Comparison of ENCODE assay signal across 1 cellular context in the genomic region with DNA sequence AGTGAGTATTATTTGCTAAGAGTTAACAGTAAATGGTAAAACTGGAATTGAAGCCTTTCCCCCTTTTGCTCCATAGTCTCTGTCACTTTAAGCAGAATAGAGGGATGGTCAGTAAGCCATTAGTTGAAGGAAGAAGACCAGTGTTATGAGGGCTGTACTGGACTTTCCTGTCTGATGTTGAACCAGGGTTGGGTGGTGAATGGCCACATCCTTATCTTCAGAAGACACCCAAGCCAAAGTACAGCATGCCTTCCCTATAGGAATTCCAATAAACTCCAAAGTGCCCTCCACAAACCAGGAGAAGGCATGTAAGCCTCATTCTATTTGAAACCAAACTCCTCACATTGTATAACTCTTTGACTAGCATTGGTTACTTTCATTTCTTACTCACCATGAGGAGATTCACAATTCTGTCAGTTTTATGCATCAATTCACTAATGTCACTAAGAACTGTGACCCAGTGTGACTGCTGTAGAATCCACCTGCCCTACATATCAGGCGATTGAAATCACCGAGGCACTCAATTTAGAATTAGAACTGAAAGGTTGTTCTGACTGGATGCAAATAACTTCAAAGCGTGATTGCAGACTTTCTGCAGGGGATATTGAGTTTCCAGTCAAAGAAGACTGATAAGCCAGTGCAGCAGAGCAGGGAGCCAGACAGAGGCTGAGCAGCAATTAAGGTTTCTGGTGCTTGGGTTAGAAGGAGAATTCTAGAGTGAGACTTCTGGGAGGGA.
TF ChIP-seq lines count a peak whose summit lies in the region.

No MANE protein-coding gene starts in this region.

TF ChIP-seq in GM12878, 131 proteins besides CTCF, POLR2A, EP300 and RAD21 (continued from another document and continues in another):
- TF ChIP-seq, protein P1, sequence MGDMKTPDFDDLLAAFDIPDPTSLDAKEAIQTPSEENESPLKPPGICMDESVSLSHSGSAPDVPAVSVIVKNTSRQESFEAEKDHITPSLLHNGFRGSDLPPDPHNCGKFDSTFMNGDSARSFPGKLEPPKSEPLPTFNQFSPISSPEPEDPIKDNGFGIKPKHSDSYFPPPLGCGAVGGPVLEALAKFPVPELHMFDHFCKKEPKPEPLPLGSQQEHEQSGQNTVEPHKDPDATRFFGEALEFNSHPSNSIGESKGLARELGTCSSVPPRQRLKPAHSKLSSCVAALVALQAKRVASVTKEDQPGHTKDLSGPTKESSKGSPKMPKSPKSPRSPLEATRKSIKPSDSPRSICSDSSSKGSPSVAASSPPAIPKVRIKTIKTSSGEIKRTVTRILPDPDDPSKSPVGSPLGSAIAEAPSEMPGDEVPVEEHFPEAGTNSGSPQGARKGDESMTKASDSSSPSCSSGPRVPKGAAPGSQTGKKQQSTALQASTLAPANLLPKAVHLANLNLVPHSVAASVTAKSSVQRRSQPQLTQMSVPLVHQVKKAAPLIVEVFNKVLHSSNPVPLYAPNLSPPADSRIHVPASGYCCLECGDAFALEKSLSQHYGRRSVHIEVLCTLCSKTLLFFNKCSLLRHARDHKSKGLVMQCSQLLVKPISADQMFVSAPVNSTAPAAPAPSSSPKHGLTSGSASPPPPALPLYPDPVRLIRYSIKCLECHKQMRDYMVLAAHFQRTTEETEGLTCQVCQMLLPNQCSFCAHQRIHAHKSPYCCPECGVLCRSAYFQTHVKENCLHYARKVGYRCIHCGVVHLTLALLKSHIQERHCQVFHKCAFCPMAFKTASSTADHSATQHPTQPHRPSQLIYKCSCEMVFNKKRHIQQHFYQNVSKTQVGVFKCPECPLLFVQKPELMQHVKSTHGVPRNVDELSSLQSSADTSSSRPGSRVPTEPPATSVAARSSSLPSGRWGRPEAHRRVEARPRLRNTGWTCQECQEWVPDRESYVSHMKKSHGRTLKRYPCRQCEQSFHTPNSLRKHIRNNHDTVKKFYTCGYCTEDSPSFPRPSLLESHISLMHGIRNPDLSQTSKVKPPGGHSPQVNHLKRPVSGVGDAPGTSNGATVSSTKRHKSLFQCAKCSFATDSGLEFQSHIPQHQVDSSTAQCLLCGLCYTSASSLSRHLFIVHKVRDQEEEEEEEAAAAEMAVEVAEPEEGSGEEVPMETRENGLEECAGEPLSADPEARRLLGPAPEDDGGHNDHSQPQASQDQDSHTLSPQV (IDR thresholded peaks at IDR 0.05) = no peak
- TF ChIP-seq, protein P2, sequence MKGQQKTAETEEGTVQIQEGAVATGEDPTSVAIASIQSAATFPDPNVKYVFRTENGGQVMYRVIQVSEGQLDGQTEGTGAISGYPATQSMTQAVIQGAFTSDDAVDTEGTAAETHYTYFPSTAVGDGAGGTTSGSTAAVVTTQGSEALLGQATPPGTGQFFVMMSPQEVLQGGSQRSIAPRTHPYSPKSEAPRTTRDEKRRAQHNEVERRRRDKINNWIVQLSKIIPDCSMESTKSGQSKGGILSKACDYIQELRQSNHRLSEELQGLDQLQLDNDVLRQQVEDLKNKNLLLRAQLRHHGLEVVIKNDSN (IDR thresholded peaks at IDR 0.05; ENCODE audit: borderline replicate concordance, extremely low read length, insufficient read depth, low read depth, low read length) = no peak
- TF ChIP-seq, protein P3, sequence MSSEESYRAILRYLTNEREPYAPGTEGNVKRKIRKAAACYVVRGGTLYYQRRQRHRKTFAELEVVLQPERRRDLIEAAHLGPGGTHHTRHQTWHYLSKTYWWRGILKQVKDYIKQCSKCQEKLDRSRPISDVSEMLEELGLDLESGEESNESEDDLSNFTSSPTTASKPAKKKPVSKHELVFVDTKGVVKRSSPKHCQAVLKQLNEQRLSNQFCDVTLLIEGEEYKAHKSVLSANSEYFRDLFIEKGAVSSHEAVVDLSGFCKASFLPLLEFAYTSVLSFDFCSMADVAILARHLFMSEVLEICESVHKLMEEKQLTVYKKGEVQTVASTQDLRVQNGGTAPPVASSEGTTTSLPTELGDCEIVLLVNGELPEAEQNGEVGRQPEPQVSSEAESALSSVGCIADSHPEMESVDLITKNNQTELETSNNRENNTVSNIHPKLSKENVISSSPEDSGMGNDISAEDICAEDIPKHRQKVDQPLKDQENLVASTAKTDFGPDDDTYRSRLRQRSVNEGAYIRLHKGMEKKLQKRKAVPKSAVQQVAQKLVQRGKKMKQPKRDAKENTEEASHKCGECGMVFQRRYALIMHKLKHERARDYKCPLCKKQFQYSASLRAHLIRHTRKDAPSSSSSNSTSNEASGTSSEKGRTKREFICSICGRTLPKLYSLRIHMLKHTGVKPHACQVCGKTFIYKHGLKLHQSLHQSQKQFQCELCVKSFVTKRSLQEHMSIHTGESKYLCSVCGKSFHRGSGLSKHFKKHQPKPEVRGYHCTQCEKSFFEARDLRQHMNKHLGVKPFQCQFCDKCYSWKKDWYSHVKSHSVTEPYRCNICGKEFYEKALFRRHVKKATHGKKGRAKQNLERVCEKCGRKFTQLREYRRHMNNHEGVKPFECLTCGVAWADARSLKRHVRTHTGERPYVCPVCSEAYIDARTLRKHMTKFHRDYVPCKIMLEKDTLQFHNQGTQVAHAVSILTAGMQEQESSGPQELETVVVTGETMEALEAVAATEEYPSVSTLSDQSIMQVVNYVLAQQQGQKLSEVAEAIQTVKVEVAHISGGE (CRISPR knock-in tag; IDR thresholded peaks at IDR 0.05) = no peak
- no peak for TF ChIP-seq SPI1 (IDR thresholded peaks at IDR 0.05; ENCODE audit: borderline replicate concordance, insufficient read depth, low read depth, low read length)
- no peak for TF ChIP-seq SMC3 (IDR thresholded peaks at IDR 0.05; ENCODE audit: borderline replicate concordance, low read length)
- peak; percentile 20 for TF ChIP-seq SP1 (IDR thresholded peaks at IDR 0.05; ENCODE audit: low read depth, low read length)
- TF ChIP-seq ZZZ3 (IDR thresholded peaks at IDR 0.05; ENCODE audit: control insufficient read depth, insufficient read length, low read depth) = no peak
- no peak for TF ChIP-seq POLR2AphosphoS2 (IDR thresholded peaks at IDR 0.05; ENCODE audit: low read depth, low read length)
- TF ChIP-seq DPF2 (IDR thresholded peaks at IDR 0.05) = peak; percentile 69
- no peak for TF ChIP-seq NFYA (IDR thresholded peaks at IDR 0.05; ENCODE audit: borderline replicate concordance, low read depth, low read length)
- TF ChIP-seq HDGF (IDR thresholded peaks at IDR 0.05) = no peak
- TF ChIP-seq NR2C1 (IDR thresholded peaks at IDR 0.05) = no peak
- TF ChIP-seq POLR2AphosphoS5 (IDR thresholded peaks at IDR 0.05; ENCODE audit: low read length) = no peak
- TF ChIP-seq, protein P4, sequence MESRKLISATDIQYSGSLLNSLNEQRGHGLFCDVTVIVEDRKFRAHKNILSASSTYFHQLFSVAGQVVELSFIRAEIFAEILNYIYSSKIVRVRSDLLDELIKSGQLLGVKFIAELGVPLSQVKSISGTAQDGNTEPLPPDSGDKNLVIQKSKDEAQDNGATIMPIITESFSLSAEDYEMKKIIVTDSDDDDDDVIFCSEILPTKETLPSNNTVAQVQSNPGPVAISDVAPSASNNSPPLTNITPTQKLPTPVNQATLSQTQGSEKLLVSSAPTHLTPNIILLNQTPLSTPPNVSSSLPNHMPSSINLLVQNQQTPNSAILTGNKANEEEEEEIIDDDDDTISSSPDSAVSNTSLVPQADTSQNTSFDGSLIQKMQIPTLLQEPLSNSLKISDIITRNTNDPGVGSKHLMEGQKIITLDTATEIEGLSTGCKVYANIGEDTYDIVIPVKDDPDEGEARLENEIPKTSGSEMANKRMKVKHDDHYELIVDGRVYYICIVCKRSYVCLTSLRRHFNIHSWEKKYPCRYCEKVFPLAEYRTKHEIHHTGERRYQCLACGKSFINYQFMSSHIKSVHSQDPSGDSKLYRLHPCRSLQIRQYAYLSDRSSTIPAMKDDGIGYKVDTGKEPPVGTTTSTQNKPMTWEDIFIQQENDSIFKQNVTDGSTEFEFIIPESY (IDR thresholded peaks at IDR 0.05) = no peak
- no peak for TF ChIP-seq CHD1 (IDR thresholded peaks at IDR 0.05; ENCODE audit: low read depth, low read length)
- peak; percentile 97 for TF ChIP-seq POU2F2 (IDR thresholded peaks at IDR 0.05; ENCODE audit: borderline replicate concordance, low read depth, low read length)
- no peak for TF ChIP-seq HDAC2 (IDR thresholded peaks at IDR 0.05)
- TF ChIP-seq IKZF1 (conservative IDR thresholded peaks at IDR 0.05) = peak; percentile 68
- peak in 1 of 2 experiments; percentile 61; a peak in 1 of 4 replicates for TF ChIP-seq ETV6 (conservative IDR thresholded peaks at IDR 0.05 in 1 of 2, IDR thresholded peaks at IDR 0.05 in 1 of 2; ENCODE audit: borderline replicate concordance in 1 of 2, low read depth in 1 of 2)
- TF ChIP-seq, protein P5, sequence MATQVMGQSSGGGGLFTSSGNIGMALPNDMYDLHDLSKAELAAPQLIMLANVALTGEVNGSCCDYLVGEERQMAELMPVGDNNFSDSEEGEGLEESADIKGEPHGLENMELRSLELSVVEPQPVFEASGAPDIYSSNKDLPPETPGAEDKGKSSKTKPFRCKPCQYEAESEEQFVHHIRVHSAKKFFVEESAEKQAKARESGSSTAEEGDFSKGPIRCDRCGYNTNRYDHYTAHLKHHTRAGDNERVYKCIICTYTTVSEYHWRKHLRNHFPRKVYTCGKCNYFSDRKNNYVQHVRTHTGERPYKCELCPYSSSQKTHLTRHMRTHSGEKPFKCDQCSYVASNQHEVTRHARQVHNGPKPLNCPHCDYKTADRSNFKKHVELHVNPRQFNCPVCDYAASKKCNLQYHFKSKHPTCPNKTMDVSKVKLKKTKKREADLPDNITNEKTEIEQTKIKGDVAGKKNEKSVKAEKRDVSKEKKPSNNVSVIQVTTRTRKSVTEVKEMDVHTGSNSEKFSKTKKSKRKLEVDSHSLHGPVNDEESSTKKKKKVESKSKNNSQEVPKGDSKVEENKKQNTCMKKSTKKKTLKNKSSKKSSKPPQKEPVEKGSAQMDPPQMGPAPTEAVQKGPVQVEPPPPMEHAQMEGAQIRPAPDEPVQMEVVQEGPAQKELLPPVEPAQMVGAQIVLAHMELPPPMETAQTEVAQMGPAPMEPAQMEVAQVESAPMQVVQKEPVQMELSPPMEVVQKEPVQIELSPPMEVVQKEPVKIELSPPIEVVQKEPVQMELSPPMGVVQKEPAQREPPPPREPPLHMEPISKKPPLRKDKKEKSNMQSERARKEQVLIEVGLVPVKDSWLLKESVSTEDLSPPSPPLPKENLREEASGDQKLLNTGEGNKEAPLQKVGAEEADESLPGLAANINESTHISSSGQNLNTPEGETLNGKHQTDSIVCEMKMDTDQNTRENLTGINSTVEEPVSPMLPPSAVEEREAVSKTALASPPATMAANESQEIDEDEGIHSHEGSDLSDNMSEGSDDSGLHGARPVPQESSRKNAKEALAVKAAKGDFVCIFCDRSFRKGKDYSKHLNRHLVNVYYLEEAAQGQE (IDR thresholded peaks at IDR 0.05; ENCODE audit: low read depth, low read length) = no peak
- TF ChIP-seq, protein P6, sequence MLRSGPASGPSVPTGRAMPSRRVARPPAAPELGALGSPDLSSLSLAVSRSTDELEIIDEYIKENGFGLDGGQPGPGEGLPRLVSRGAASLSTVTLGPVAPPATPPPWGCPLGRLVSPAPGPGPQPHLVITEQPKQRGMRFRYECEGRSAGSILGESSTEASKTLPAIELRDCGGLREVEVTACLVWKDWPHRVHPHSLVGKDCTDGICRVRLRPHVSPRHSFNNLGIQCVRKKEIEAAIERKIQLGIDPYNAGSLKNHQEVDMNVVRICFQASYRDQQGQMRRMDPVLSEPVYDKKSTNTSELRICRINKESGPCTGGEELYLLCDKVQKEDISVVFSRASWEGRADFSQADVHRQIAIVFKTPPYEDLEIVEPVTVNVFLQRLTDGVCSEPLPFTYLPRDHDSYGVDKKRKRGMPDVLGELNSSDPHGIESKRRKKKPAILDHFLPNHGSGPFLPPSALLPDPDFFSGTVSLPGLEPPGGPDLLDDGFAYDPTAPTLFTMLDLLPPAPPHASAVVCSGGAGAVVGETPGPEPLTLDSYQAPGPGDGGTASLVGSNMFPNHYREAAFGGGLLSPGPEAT (IDR thresholded peaks at IDR 0.05; ENCODE audit: low read depth) = peak; percentile 78; the same call in 1 of the 2 replicates
- TF ChIP-seq CHD4 (IDR thresholded peaks at IDR 0.05) = no peak
- TF ChIP-seq, protein P7, sequence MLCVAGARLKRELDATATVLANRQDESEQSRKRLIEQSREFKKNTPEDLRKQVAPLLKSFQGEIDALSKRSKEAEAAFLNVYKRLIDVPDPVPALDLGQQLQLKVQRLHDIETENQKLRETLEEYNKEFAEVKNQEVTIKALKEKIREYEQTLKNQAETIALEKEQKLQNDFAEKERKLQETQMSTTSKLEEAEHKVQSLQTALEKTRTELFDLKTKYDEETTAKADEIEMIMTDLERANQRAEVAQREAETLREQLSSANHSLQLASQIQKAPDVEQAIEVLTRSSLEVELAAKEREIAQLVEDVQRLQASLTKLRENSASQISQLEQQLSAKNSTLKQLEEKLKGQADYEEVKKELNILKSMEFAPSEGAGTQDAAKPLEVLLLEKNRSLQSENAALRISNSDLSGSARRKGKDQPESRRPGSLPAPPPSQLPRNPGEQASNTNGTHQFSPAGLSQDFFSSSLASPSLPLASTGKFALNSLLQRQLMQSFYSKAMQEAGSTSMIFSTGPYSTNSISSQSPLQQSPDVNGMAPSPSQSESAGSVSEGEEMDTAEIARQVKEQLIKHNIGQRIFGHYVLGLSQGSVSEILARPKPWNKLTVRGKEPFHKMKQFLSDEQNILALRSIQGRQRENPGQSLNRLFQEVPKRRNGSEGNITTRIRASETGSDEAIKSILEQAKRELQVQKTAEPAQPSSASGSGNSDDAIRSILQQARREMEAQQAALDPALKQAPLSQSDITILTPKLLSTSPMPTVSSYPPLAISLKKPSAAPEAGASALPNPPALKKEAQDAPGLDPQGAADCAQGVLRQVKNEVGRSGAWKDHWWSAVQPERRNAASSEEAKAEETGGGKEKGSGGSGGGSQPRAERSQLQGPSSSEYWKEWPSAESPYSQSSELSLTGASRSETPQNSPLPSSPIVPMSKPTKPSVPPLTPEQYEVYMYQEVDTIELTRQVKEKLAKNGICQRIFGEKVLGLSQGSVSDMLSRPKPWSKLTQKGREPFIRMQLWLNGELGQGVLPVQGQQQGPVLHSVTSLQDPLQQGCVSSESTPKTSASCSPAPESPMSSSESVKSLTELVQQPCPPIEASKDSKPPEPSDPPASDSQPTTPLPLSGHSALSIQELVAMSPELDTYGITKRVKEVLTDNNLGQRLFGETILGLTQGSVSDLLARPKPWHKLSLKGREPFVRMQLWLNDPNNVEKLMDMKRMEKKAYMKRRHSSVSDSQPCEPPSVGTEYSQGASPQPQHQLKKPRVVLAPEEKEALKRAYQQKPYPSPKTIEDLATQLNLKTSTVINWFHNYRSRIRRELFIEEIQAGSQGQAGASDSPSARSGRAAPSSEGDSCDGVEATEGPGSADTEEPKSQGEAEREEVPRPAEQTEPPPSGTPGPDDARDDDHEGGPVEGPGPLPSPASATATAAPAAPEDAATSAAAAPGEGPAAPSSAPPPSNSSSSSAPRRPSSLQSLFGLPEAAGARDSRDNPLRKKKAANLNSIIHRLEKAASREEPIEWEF (IDR thresholded peaks at IDR 0.05; ENCODE audit: insufficient replicate concordance, low read depth, low read length) = no peak
- TF ChIP-seq KLF5 (IDR thresholded peaks at IDR 0.05; ENCODE audit: partially characterized antibody) = no peak
- TF ChIP-seq YBX1 (IDR thresholded peaks at IDR 0.05) = no peak
- TF ChIP-seq EED (IDR thresholded peaks at IDR 0.05; ENCODE audit: low read depth) = peak; percentile 55; the same call in 1 of the 2 replicates
- TF ChIP-seq SIN3A (IDR thresholded peaks at IDR 0.05; ENCODE audit: low read depth, low read length) = no peak
- no peak for TF ChIP-seq RCOR1 (conservative IDR thresholded peaks at IDR 0.05; ENCODE audit: low read depth, low read length)
- TF ChIP-seq RB1 (IDR thresholded peaks at IDR 0.05; ENCODE audit: borderline replicate concordance) = no peak
